35 cellular contexts compared by ENCODE assay signal in the genomic region with DNA sequence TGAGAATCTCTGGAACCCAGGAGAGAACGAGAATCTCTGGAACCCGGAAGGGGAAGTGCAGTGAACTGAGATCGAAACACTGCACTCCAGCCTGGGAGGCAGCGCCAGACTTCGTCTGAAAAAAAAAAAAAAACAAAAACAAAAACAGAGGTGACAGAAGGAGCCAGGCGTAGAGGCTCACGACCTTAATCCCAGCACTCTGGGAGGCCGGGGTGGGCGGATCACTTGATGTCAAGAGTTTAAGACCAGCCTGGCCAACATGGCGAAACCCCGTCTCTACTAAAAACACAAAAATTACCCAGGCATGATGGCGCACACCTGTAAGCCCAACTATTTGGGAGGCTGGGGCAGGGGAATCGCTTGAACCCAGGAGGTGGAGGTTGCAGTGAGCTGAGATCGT. TPM values are rescaled to one million over a fixed set of nuclear protein-coding genes. Genes with fewer than 3 reads are reported as not detected.
DNase-seq lines count a peak whose midpoint lies in the region; ATAC-seq lines count a peak whose summit lies in the region.
"Had no signal": no experiment of that assay in that cellular context is flagged by ENCODE, and none has a peak within 500 bp of the region (broad histone marks: within the 10 kb centered on the region; RNA-seq: fewer than 3 reads in every experiment).

No MANE protein-coding gene starts in this region.

- H2BK120ac ChIP-seq in trophoblast cell (ENCODE audit: insufficient read depth, low read length, poor library complexity), result no peak overlapping the region

- no CpG with 5 or more reads among the region's 14 CpGs for WGBS in trophoblast cell (ENCODE audit: extremely low coverage, insufficient coverage, insufficient read length)

- H2BK12ac ChIP-seq in trophoblast cell (ENCODE audit: low read length), result no peak overlapping the region

- ATAC-seq in sciatic nerve, result no peak
- ATAC-seq: A549; CD8-positive, alpha-beta T cell had no signal

- H2BK5ac ChIP-seq in trophoblast cell (ENCODE audit: low read depth, low read length, poor library complexity), result no peak overlapping the region

- no peak overlapping the region for H3K9ac ChIP-seq in trophoblast cell (ENCODE audit: low read length)
- H3K9ac ChIP-seq: BLaER1; BLaER1 treated with 17β-estradiol and CSF1 and Interleukin-3, amounts not matched to agents 10 nM and 100 nM had no signal

- intact Hi-C loops in dendritic cell treated with granulocyte-macrophage colony-stimulating factor and Interleukin-4, amounts not matched to agents 40 ng/mL and 50 ng/mL, for 4 days (cut with micrococcal nuclease), result no loop called here
- intact Hi-C loops in sciatic nerve (cut with DNase I), result no loop called here

- no peak overlapping the region for H3K4me3 ChIP-seq in trophoblast cell (ENCODE audit: low read depth, low read length)
- H3K4me3 ChIP-seq: A549; BLaER1; BLaER1 treated with 17β-estradiol and CSF1 and Interleukin-3, amounts not matched to agents 10 nM and 100 nM had no signal

- H4K12ac ChIP-seq in trophoblast cell (ENCODE audit: low read depth, low read length), result no peak overlapping the region

- H3K4ac ChIP-seq in trophoblast cell (ENCODE audit: low read depth, low read length), result no peak overlapping the region

- H3K14ac ChIP-seq in trophoblast cell (ENCODE audit: low read length), result no peak overlapping the region

- no peak overlapping the region for H4K91ac ChIP-seq in trophoblast cell (ENCODE audit: low read depth, low read length)

- H4K8ac ChIP-seq in trophoblast cell (ENCODE audit: low read depth, low read length), result no peak overlapping the region

- H3K27me3 ChIP-seq in trophoblast cell (ENCODE audit: insufficient read depth, low read length), result no peaks in the 10 kb centered on the region
- H3K27me3 ChIP-seq: BE2C had no signal

- no peak overlapping the region for H3K4me2 ChIP-seq in trophoblast cell (ENCODE audit: low read length)
- H3K4me2 ChIP-seq: A549; BLaER1; BLaER1 treated with 17β-estradiol and CSF1 and Interleukin-3, amounts not matched to agents 10 nM and 100 nM had no signal

- no peaks in the 10 kb centered on the region for H3K9me3 ChIP-seq in trophoblast cell (ENCODE audit: insufficient read depth, low read depth, low read length)
- H3K9me3 ChIP-seq: A549, BE2C, Caco-2 had no signal

- H3K27me3 Mint-ChIP-seq in dendritic cell treated with granulocyte-macrophage colony-stimulating factor and Interleukin-4, amounts not matched to agents 40 ng/mL and 50 ng/mL, for 4 days, result no peaks in the 10 kb centered on the region
- H3K27me3 Mint-ChIP-seq: B cell; CD4-positive, alpha-beta memory T cell; CD4-positive, alpha-beta T cell; CD4-positive, CD25-positive, alpha-beta regulatory T cell had no signal

- peaks cover 46% of the 10 kb centered on the region for H3K36me3 Mint-ChIP-seq in dendritic cell treated with granulocyte-macrophage colony-stimulating factor and Interleukin-4, amounts not matched to agents 40 ng/mL and 50 ng/mL, for 4 days (ENCODE audit: low read depth)

- H3K27ac ChIP-seq in trophoblast cell (ENCODE audit: low read depth, low read length), result no peak overlapping the region
- H3K27ac ChIP-seq: 22Rv1; A549; BLaER1; BLaER1 treated with 17β-estradiol and CSF1 and Interleukin-3, amounts not matched to agents 10 nM and 100 nM; C4-2B had no signal

- H3K18ac ChIP-seq in trophoblast cell (ENCODE audit: low read length), result no peak overlapping the region

- H3K27ac Mint-ChIP-seq in dendritic cell treated with granulocyte-macrophage colony-stimulating factor and Interleukin-4, amounts not matched to agents 40 ng/mL and 50 ng/mL, for 4 days, result peak overlapping the region; percentile 32
- H3K27ac Mint-ChIP-seq: B cell; CD14-positive monocyte; CD4-positive, alpha-beta T cell; CD4-positive, CD25-positive, alpha-beta regulatory T cell; CD8-positive, alpha-beta memory T cell; CD8-positive, alpha-beta T cell had no signal

- no peak overlapping the region for H3K23ac ChIP-seq in trophoblast cell (ENCODE audit: low read length)

- no peaks in the 10 kb centered on the region for H3K79me1 ChIP-seq in trophoblast cell (ENCODE audit: low read length)

- peaks cover 1 to 3% of the 10 kb centered on the region in 2 experiments for H3K36me3 ChIP-seq in trophoblast cell (ENCODE audit: control insufficient read depth in 1 of 2, insufficient read depth in 2 of 2, low read length in 2 of 2)
- H3K36me3 ChIP-seq: BE2C had no signal

- H3K9me3 Mint-ChIP-seq in dendritic cell treated with granulocyte-macrophage colony-stimulating factor and Interleukin-4, amounts not matched to agents 40 ng/mL and 50 ng/mL, for 4 days, result no peaks in the 10 kb centered on the region
- H3K9me3 Mint-ChIP-seq: CD4-positive, alpha-beta T cell; CD4-positive, CD25-positive, alpha-beta regulatory T cell; CD8-positive, alpha-beta T cell had no signal

- no peaks in the 10 kb centered on the region for H3K79me2 ChIP-seq in trophoblast cell (ENCODE audit: control insufficient read depth, insufficient read depth, low read length, poor library complexity)

- no peak overlapping the region for H2AK5ac ChIP-seq in trophoblast cell (ENCODE audit: low read length)

- no peak overlapping the region for H3K4me3 Mint-ChIP-seq in dendritic cell treated with granulocyte-macrophage colony-stimulating factor and Interleukin-4, amounts not matched to agents 40 ng/mL and 50 ng/mL, for 4 days
- H3K4me3 Mint-ChIP-seq: B cell; CD14-positive monocyte; CD4-positive, alpha-beta memory T cell; CD4-positive, alpha-beta T cell; CD4-positive, CD25-positive, alpha-beta regulatory T cell; CD8-positive, alpha-beta memory T cell; CD8-positive, alpha-beta T cell had no signal

- no peaks in the 10 kb centered on the region for H3K4me1 Mint-ChIP-seq in dendritic cell treated with granulocyte-macrophage colony-stimulating factor and Interleukin-4, amounts not matched to agents 40 ng/mL and 50 ng/mL, for 4 days (ENCODE audit: low read depth)
- H3K4me1 Mint-ChIP-seq: CD14-positive monocyte had no signal

- DNase-seq in NCI-H2171 (lab: John Stamatoyannopoulos, UW), result peak; percentile 11
- DNase-seq in NCI-H2171 treated with DMSO at 0.1 percent for 48 hours (lab: John Stamatoyannopoulos, UW), result peak; percentile 58
- DNase-seq in trophoblast cell, result peak; percentile 7 to 49
- no peak for DNase-seq in NCI-H1417 treated with DMSO at 0.1 percent for 48 hours (lab: John Stamatoyannopoulos, UW)
- DNase-seq in Kasumi-1 (lab: John Stamatoyannopoulos, UW), result no peak
- DNase-seq in HUDEP-2 (lab: John Stamatoyannopoulos, UW; ENCODE audit: unreplicated experiment in 76 of 76), result no peak
- DNase-seq in sciatic nerve (ENCODE audit: low spot score), result no peak
- DNase-seq: 8988T; ACHN; AML-193; BE2C; C1 segment of cervical spinal cord; Caco-2; Calu3; CD4-positive, alpha-beta memory T cell; CD4-positive, alpha-beta T cell; CD4-positive, CD25-positive, alpha-beta regulatory T cell; CD8-positive, alpha-beta memory T cell; CD8-positive, alpha-beta T cell; COR-L47; DMS 273 treated with DMSO at 0.1 percent for 48 hours; DMS153; DMS53; DMS79; DMS79 treated with DMSO at 0.1 percent for 48 hours; DND-41; EL had no signal

- no peaks in the 10 kb centered on the region for H3K4me1 ChIP-seq in trophoblast cell (ENCODE audit: control insufficient read depth in 1 of 2, insufficient read depth in 2 of 2, low read length in 2 of 2)
- H3K4me1 ChIP-seq: A549; BE2C; BLaER1; BLaER1 treated with 17β-estradiol and CSF1 and Interleukin-3, amounts not matched to agents 10 nM and 100 nM; Caco-2 had no signal

- no peak overlapping the region for H2AFZ ChIP-seq in trophoblast cell (ENCODE audit: insufficient read depth, low read length, poor library complexity)

RNA-seq across cellular contexts. Expression of a gene that starts 17.0 kb away (rescaled TPM):
- polyA plus RNA-seq in trophoblast cell (2013), result 3.1 and 3.4 TPM in 2 replicates
- total RNA-seq in sciatic nerve, result 5.5 TPM

Comparison
In these comparisons a context has a peak if more than half of its experiments do, and no peak if none do; other contexts are left out.
1. DNase-seq: peak in NCI-H2171 (single experiment), NCI-H2171 treated with DMSO at 0.1 percent for 48 hours (single experiment) and trophoblast cell (2 of 2); none in NCI-H1417 treated with DMSO at 0.1 percent for 48 hours (single experiment), Kasumi-1 (0 of 2), HUDEP-2 (0 of 76) and sciatic nerve (single experiment).